In the genomic region with DNA sequence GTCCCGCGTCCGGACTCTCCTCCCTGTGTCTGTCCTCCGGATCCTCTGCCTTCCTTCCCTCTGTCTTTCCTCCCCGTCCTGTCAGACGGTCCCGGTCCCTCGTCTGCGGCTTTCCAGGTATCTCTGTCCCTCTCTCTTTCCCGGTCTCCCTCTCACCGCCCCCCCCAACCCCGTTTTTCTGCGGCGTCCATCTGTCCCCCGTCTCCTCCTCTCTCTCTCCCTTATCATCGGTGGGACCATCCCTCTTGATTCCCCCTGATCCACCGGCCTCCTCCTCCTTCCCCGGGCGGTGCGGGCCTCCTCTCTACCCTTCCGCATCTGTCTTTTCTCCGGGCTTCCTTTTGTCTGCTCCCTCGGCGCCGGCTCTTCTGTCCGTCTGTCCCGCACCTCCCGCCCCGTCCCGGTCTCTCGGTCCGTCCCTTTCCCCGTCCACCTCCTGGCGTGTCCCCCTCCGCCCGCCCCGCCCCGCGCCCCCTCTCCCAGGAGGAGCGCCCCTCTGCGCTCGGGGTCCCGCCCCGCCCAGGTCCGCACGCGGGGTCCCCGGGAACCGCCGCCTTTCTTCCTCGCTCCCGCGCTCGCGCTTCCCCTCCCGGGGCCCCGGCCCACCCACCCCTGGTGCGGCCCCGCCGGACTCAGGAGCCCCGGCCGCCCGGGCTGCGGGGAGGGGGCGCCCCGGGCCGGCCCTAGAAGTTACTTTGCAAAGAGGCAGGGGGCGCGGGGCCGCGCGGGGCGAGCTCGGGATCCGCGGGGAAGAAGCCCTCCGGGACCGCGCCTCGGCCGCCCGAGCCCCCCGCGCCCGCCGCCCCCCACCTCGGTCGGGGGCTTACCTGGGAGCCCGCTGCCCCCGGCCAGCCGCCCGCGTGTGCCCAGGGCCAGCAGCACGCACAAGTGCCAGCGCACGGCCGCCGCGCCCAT, we compare ENCODE assay signal across 9 cellular contexts. TPM values are rescaled to one million over a fixed set of nuclear protein-coding genes. Genes with fewer than 3 reads are reported as not detected.
DNase-seq lines count a peak whose midpoint lies in the region; ATAC-seq and TF ChIP-seq lines count a peak whose summit lies in the region.
"Had no signal": no experiment of that assay in that cellular context is flagged by ENCODE, and none has a peak within 500 bp of the region (broad histone marks: within the 10 kb centered on the region; RNA-seq: fewer than 3 reads in every experiment).

No MANE protein-coding gene starts in this region.

- H3K4me1 ChIP-seq in A673 (ENCODE audit: insufficient read depth, low read length, poor library complexity, severe bottlenecking) (no peaks in the 10 kb centered on the region), HAP-1 (no peaks in the 10 kb centered on the region), neuron (ENCODE audit: insufficient read depth, low read length) (peaks cover 9% of the 10 kb centered on the region)

- H2AFZ ChIP-seq in neuron (ENCODE audit: low read depth, low read length) = no peak overlapping the region

- H3K4me3 ChIP-seq in A673 (ENCODE audit: low read depth, low read length, poor library complexity, severe bottlenecking) = peak overlapping the region; percentile 12
- peak overlapping the region; percentile 16 for H3K4me3 ChIP-seq in HAP-1
- H3K4me3 ChIP-seq in neuron (ENCODE audit: low read length) = peak overlapping the region; percentile 24

- peaks cover under 1% of the 10 kb centered on the region for H3K36me3 Mint-ChIP-seq in effector memory CD8-positive, alpha-beta T cell (ENCODE audit: insufficient read depth)
- H3K36me3 Mint-ChIP-seq in activated naive CD4-positive, alpha-beta T cell treated with anti-CD3 and anti-CD28 coated beads, Interleukin-2, amount 10 ng/mL, durations not matched to agents 7 days and 5 days = no peaks in the 10 kb centered on the region
- H3K36me3 Mint-ChIP-seq: stimulated activated memory B cell treated with anti-CD40 and anti-IgM and Interleukin-4, amounts not matched to agents 10 μg/mL and 1 μg/mL and 100 μg/mL, for 72 hours had no signal

- in situ Hi-C loops in HAP-1 (cut with MboI; ENCODE audit: low sequenced_read_pairs) = no loop called here

- H3K36me3 ChIP-seq in A673 (ENCODE audit: insufficient read depth, low read length, poor library complexity, severe bottlenecking) = no peaks in the 10 kb centered on the region
- no peaks in the 10 kb centered on the region for H3K36me3 ChIP-seq in HAP-1 (replicated peaks)
- H3K36me3 ChIP-seq in neuron (ENCODE audit: insufficient read depth, low read length) = no peaks in the 10 kb centered on the region

- no peak overlapping the region for H3K27ac ChIP-seq in A673 (ENCODE audit: low read depth, low read length, poor library complexity, severe bottlenecking)

- no peak for ATAC-seq in effector memory CD8-positive, alpha-beta T cell (replicated peaks)

- no peaks in the 10 kb centered on the region for H3K9me3 ChIP-seq in A673 (ENCODE audit: low read depth, low read length, poor library complexity, severe bottlenecking)
- no peaks in the 10 kb centered on the region for H3K9me3 ChIP-seq in HAP-1
- no peaks in the 10 kb centered on the region for H3K9me3 ChIP-seq in neuron (ENCODE audit: low read length)

- DNase-seq in A673 (ENCODE audit: low spot score) (no peak), HAP-1 (ENCODE audit: low spot score in 2 of 2) (peak in 1 of 2 experiments; percentile 23), HT-29 (ENCODE audit: low spot score) (no peak), AG08396 (ENCODE audit: low spot score) (no peak), SW 1271 (lab: John Stamatoyannopoulos, UW) (no peak)
- DNase-seq in effector memory CD8-positive, alpha-beta T cell = no peak
- no peak for DNase-seq in activated naive CD4-positive, alpha-beta T cell treated with anti-CD3 and anti-CD28 coated beads, Interleukin-2, amount 10 ng/mL, durations not matched to agents 7 days and 5 days

- peaks cover 42 to 68% of the 10 kb centered on the region in 2 donors for H3K27me3 Mint-ChIP-seq in effector memory CD8-positive, alpha-beta T cell
- H3K27me3 Mint-ChIP-seq in activated naive CD4-positive, alpha-beta T cell treated with anti-CD3 and anti-CD28 coated beads, Interleukin-2, amount 10 ng/mL, durations not matched to agents 7 days and 5 days = peaks cover 72% of the 10 kb centered on the region

- intact Hi-C loops in A673 (cut with micrococcal nuclease; ENCODE audit: unreplicated experiment) = no loop called here

- no peak for TF ChIP-seq CTCF in A673 (conservative IDR thresholded peaks at IDR 0.05; ENCODE audit: low read depth, low read length)

- H3K4me1 Mint-ChIP-seq in effector memory CD8-positive, alpha-beta T cell (ENCODE audit: low read depth in 2 of 2) = peaks cover 11 to 20% of the 10 kb centered on the region in 2 donors
- peaks cover 19% of the 10 kb centered on the region for H3K4me1 Mint-ChIP-seq in activated naive CD4-positive, alpha-beta T cell treated with anti-CD3 and anti-CD28 coated beads, Interleukin-2, amount 10 ng/mL, durations not matched to agents 7 days and 5 days

- H3K27ac Mint-ChIP-seq in effector memory CD8-positive, alpha-beta T cell = peak overlapping the region in 1 of 2 donors; percentile 8
- no peak overlapping the region for H3K27ac Mint-ChIP-seq in activated naive CD4-positive, alpha-beta T cell treated with anti-CD3 and anti-CD28 coated beads, Interleukin-2, amount 10 ng/mL, durations not matched to agents 7 days and 5 days
- H3K27ac Mint-ChIP-seq: stimulated activated memory B cell treated with anti-CD40 and anti-IgM and Interleukin-4, amounts not matched to agents 10 μg/mL and 1 μg/mL and 100 μg/mL, for 72 hours had no signal

- H3K9me3 Mint-ChIP-seq in effector memory CD8-positive, alpha-beta T cell = no peaks in the 10 kb centered on the region
- H3K9me3 Mint-ChIP-seq in activated naive CD4-positive, alpha-beta T cell treated with anti-CD3 and anti-CD28 coated beads, Interleukin-2, amount 10 ng/mL, durations not matched to agents 7 days and 5 days = no peaks in the 10 kb centered on the region

- POLR2A ChIA-PET in A673 (lab: Charles Lee; ENCODE audit: low non-redundant PET) = no interaction called here

- BruUV-seq in A673 (replicated peaks; lab: Mats Ljungman, UMichigan) = no TSS peak

- H3K4me3 Mint-ChIP-seq in effector memory CD8-positive, alpha-beta T cell = peak overlapping the region; percentile 53 to 55
- H3K4me3 Mint-ChIP-seq in activated naive CD4-positive, alpha-beta T cell treated with anti-CD3 and anti-CD28 coated beads, Interleukin-2, amount 10 ng/mL, durations not matched to agents 7 days and 5 days = no peak overlapping the region

- CTCF ChIA-PET in A673 (lab: Charles Lee) = interaction anchor here (1.0 kb wide), 1 partner anchor 68 kb away, joined by 3 read pairs; no protein-coding TSS in a partner anchor
- CTCF ChIA-PET in activated naive CD4-positive, alpha-beta T cell treated with anti-CD3 and anti-CD28 coated beads, Interleukin-2, amount 10 ng/mL, durations not matched to agents 7 days and 5 days (lab: Charles Lee) = interaction anchor here (5.5 kb wide), 1 partner anchor 71 kb away, joined by 197 read pairs; no protein-coding TSS in a partner anchor

- H3K27me3 ChIP-seq in A673 (replicated peaks; ENCODE audit: insufficient read depth, low read depth, low read length, poor library complexity) (peaks cover 59% of the 10 kb centered on the region), HAP-1 (ENCODE audit: low read depth) (peaks cover 13% of the 10 kb centered on the region), neuron (ENCODE audit: insufficient read depth, low read length) (peaks cover 44% of the 10 kb centered on the region)

RNA-seq across cellular contexts. Expression of a gene that starts 0.6 kb away (rescaled TPM):
- total RNA-seq in A673 (2021) = 0.24 and 0.42 TPM in 2 replicates
- total RNA-seq in HT-29 (2014; rRNA removed; shearing (Covaris generic)) = 0.03 TPM in 1 of 2 replicates, not detected in the other
